In the genomic region with DNA sequence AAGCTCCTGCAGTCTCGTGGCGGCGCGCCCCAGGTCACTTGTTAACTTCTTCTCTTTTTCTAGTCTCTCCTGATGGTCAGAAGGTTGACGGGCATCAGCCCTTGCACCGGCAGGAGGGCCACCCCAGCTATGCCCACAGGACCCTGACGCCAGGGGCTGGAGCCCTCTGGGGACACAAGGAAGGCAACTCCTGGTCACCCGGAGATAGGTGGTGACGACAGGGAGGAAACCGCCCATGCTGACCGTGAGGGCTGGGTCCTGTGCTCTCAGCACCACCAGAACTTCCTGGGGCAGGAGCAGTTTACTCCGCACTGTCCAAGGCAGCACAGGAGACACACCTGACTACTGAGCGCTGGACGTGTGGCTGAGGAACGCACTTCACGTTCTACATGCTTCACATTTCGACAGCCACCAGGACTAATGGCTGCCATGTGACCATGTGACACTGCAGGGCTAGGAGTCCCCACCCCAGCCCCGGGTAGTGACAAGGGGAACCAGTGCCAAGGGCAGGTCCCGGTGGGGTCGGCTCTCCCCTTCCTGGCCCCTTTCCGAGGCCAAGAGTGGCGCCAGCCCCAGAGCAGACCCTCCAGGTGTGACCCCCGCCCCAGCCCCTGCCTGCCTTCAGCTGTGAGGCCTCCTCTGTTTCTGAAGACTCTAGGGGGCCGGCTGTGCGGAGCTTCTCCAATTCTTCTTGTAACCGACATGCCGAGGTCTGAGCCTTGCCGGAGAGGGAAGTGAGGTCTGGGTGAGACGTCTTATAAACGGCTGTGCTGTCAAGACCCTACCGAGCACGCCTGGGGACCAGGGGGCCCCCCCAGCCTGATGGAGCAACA, we compare ENCODE assay signal across 8 cellular contexts. TPM values are rescaled to one million over a fixed set of nuclear protein-coding genes. Genes with fewer than 3 reads are reported as not detected.
A peak's percentile ranks its signal among the peaks of the same experiment; 100 is the strongest.
DNase-seq lines count a peak whose midpoint lies in the region; ATAC-seq lines count a peak whose summit lies in the region.
"Had no signal": no experiment of that assay in that cellular context is flagged by ENCODE, and none has a peak within 500 bp of the region (broad histone marks: within the 10 kb centered on the region; RNA-seq: fewer than 3 reads in every experiment).

No MANE protein-coding gene starts in this region.

- peaks cover 67% of the 10 kb centered on the region for H3K4me1 ChIP-seq in stomach smooth muscle (ENCODE audit: control insufficient read depth, insufficient read depth, low read length)

- H3K9ac ChIP-seq in stomach smooth muscle (ENCODE audit: low read length in 2 of 2) = peak overlapping the region in 1 of 2 donors; percentile 42

- no peak for ATAC-seq in left lobe of liver
- no peak for ATAC-seq in HG03097 (IDR thresholded peaks at IDR 0.05; ENCODE audit: low FRiP score, unreplicated experiment)

- H3K4me3 Mint-ChIP-seq in activated CD4-positive, alpha-beta memory T cell treated with anti-CD3 and anti-CD28 coated beads for 36 hours = no peak overlapping the region

- POLR2A ChIA-PET in activated CD4-positive, alpha-beta memory T cell treated with anti-CD3 and anti-CD28 coated beads for 36 hours (lab: Charles Lee) = no interaction called here

- H3K36me3 Mint-ChIP-seq in activated CD4-positive, alpha-beta memory T cell treated with anti-CD3 and anti-CD28 coated beads for 36 hours = peaks cover 5% of the 10 kb centered on the region

- H3K4me1 Mint-ChIP-seq in activated CD4-positive, alpha-beta memory T cell treated with anti-CD3 and anti-CD28 coated beads for 36 hours (ENCODE audit: low read depth) = peaks cover 27% of the 10 kb centered on the region

- H3K36me3 ChIP-seq in H7 (replicated peaks; ENCODE audit: control insufficient read depth, insufficient read depth, low read length) = peaks cover 17% of the 10 kb centered on the region
- H3K36me3 ChIP-seq in stomach smooth muscle (ENCODE audit: control insufficient read depth in 2 of 2, insufficient read depth in 2 of 2, low read length in 2 of 2) = peaks cover 7 to 15% of the 10 kb centered on the region in 2 donors

- CTCF ChIA-PET in activated CD4-positive, alpha-beta memory T cell treated with anti-CD3 and anti-CD28 coated beads for 36 hours (lab: Charles Lee) = interaction anchor here (0.9 to 2.4 kb wide), 4 partner anchors 67 to 110 kb away, joined by 3 to 18 read pairs (median 5); a partner anchor contains a TSS

- no peaks in the 10 kb centered on the region for H3K27me3 ChIP-seq in H7 (ENCODE audit: control insufficient read depth, insufficient read depth, low read length)
- H3K27me3 ChIP-seq in stomach smooth muscle (ENCODE audit: control insufficient read depth in 1 of 2, insufficient read depth in 2 of 2, low read length in 2 of 2) = no peaks in the 10 kb centered on the region

- H3K9me3 ChIP-seq in stomach smooth muscle (ENCODE audit: control insufficient read depth in 2 of 2, low read length in 2 of 2) = no peaks in the 10 kb centered on the region

- H3K27ac ChIP-seq in stomach smooth muscle (ENCODE audit: low read length) = peak overlapping the region; percentile 90

- intact Hi-C loops in activated CD4-positive, alpha-beta memory T cell treated with anti-CD3 and anti-CD28 coated beads for 36 hours (cut with micrococcal nuclease) = loop anchor here (5.0 kb wide), 1 partner anchor 377 kb away; no protein-coding TSS in a partner anchor

- no peaks in the 10 kb centered on the region for H3K27me3 Mint-ChIP-seq in activated CD4-positive, alpha-beta memory T cell treated with anti-CD3 and anti-CD28 coated beads for 36 hours

- DNase-seq in H7 = peak; percentile 39
- DNase-seq in activated CD4-positive, alpha-beta memory T cell treated with anti-CD3 and anti-CD28 coated beads for 36 hours = peak; percentile 7
- peak; percentile 48 for DNase-seq in left lobe of liver (ENCODE audit: low spot score)
- DNase-seq in occipital lobe (lab: John Stamatoyannopoulos, UW) = no peak
- no peak for DNase-seq in COLO829 (ENCODE audit: low spot score)
- DNase-seq: stimulated activated CD4-positive, alpha-beta T cell treated with anti-CD3 and anti-CD28 coated beads, Interleukin-4, amount 100 ng/mL, for 1 hour had no signal

- H3K9me3 Mint-ChIP-seq in activated CD4-positive, alpha-beta memory T cell treated with anti-CD3 and anti-CD28 coated beads for 36 hours = no peaks in the 10 kb centered on the region

- H3K27ac Mint-ChIP-seq in activated CD4-positive, alpha-beta memory T cell treated with anti-CD3 and anti-CD28 coated beads for 36 hours = no peak overlapping the region

- H3K4me3 ChIP-seq in H7 (ENCODE audit: insufficient read depth, low read depth, low read length) = no peak overlapping the region
- H3K4me3 ChIP-seq in stomach smooth muscle (ENCODE audit: low read length in 2 of 2) = peak overlapping the region in 1 of 2 donors; percentile 58

RNA-seq across cellular contexts. Expression of a gene that starts 45.2 kb away (rescaled TPM):
- 112 and 126 TPM in 2 replicates for total RNA-seq in H7 (2014; rRNA removed; shearing (Covaris generic))
- 10 to 100 TPM; 91.2 to 94.3 TPM for total RNA-seq in activated CD4-positive, alpha-beta memory T cell treated with anti-CD3 and anti-CD28 coated beads for 36 hours
- total RNA-seq in left lobe of liver (96.2 TPM), occipital lobe (295 TPM)

Comparison
In these comparisons a context has a peak if more than half of its experiments do, and no peak if none do; other contexts are left out.
1. DNase-seq: peak in H7 (single experiment), activated CD4-positive, alpha-beta memory T cell treated with anti-CD3 and anti-CD28 coated beads for 36 hours (single experiment) and left lobe of liver (single experiment); none in occipital lobe (single experiment) and COLO829 (single experiment).